ENCODE assay signal across 25 cellular contexts in genomic region chrX:21735753-21736127, GRCh38. TPM values are rescaled to one million over a fixed set of nuclear protein-coding genes. Genes with fewer than 3 reads are reported as not detected.
DNase-seq lines count a peak whose midpoint lies in the region; ATAC-seq, FAIRE-seq and TF ChIP-seq lines count a peak whose summit lies in the region.
"Had no signal": no experiment of that assay in that cellular context is flagged by ENCODE, and none has a peak within 500 bp of the region (broad histone marks: within the 10 kb centered on the region; RNA-seq: fewer than 3 reads in every experiment).

No MANE protein-coding gene starts in this region.

- DNase-seq in HTR-8/SVneo (ENCODE audit: insufficient read length, low spot score) (no peak), epithelial cell of prostate (ENCODE audit: low read depth, low spot score) (no peak), gastrocnemius medialis (no peak)
- DNase-seq in activated T-cell treated with anti-CD3 and anti-CD28 coated beads, Interleukin-2, amount 50 U/mL, for 72 hours, result no peak
- no peak for DNase-seq in activated naive CD8-positive, alpha-beta T cell treated with anti-CD3 and anti-CD28 coated beads, Interleukin-2, amount 50 U/mL, for 24 hours
- DNase-seq: EL; GF-D8; H7; HFFc6; MM.1S; NCI-H1092; NCI-H1436; NCI-H187 treated with DMSO at 0.1 percent for 48 hours; NCI-H226; NCI-H510A treated with DMSO at 0.1 percent for 48 hours; NCI-H748 treated with DMSO at 0.1 percent for 48 hours; NK-92 treated with Interleukin-12 subunit alpha and Interleukin-12 subunit beta, amount 100 ng/mL, for 24 hours; SIG-M5 had no signal

- no peaks in the 10 kb centered on the region for H3K36me3 Mint-ChIP-seq in activated T-cell treated with anti-CD3 and anti-CD28 coated beads, Interleukin-2, amount 50 U/mL, for 72 hours (ENCODE audit: insufficient read depth in 2 of 2)
- no peaks in the 10 kb centered on the region for H3K36me3 Mint-ChIP-seq in activated naive CD8-positive, alpha-beta T cell treated with anti-CD3 and anti-CD28 coated beads, Interleukin-2, amount 50 U/mL, for 24 hours (ENCODE audit: low read depth)

- H3K4me3 ChIP-seq in ACC112 (ENCODE audit: low read depth, low read length) (no peak overlapping the region), gastrocnemius medialis (no peak overlapping the region)
- H3K4me3 ChIP-seq: K562 had no signal

- peaks cover 26% of the 10 kb centered on the region for H3K4me1 ChIP-seq in ACC112 (ENCODE audit: control insufficient read depth, insufficient read depth, low read length, unreplicated experiment)
- H3K4me1 ChIP-seq in gastrocnemius medialis, result peaks cover 7 to 10% of the 10 kb centered on the region in 2 donors

- intact Hi-C loops in gastrocnemius medialis (cut with DNase I; ENCODE audit: low total_unique reads), result loop anchor here (5.0 kb wide), 1 partner anchor 78 kb away; the partner anchor contains the start of gene KLHL34

- no peak overlapping the region for H3K4me3 Mint-ChIP-seq in activated T-cell treated with anti-CD3 and anti-CD28 coated beads, Interleukin-2, amount 50 U/mL, for 72 hours
- no peak overlapping the region for H3K4me3 Mint-ChIP-seq in activated naive CD8-positive, alpha-beta T cell treated with anti-CD3 and anti-CD28 coated beads, Interleukin-2, amount 50 U/mL, for 24 hours
- H3K4me3 Mint-ChIP-seq: B cell, HFFc6 had no signal

- H3K27me3 ChIP-seq in ACC112 (ENCODE audit: insufficient read depth, low read length) (no peaks in the 10 kb centered on the region), gastrocnemius medialis (no peaks in the 10 kb centered on the region)

- TF ChIP-seq POLR2A in gastrocnemius medialis (IDR thresholded peaks at IDR 0.05), result no peak

- H3K27ac ChIP-seq in ACC112 (ENCODE audit: low read depth, low read length) (peak overlapping the region; percentile 81), epithelial cell of prostate (peak overlapping the region; percentile 13), gastrocnemius medialis (peak overlapping the region; percentile 2 to 92 (median 80))

- H2AFZ ChIP-seq in ACC112 (ENCODE audit: low read length, unreplicated experiment), result no peak overlapping the region

- no peak for ATAC-seq in gastrocnemius medialis
- ATAC-seq in GM21717 (IDR thresholded peaks at IDR 0.05; ENCODE audit: unreplicated experiment), result no peak
- no peak for ATAC-seq in activated T-cell treated with anti-CD3 and anti-CD28 coated beads, Interleukin-2, amount 50 U/mL, for 72 hours (replicated peaks in 1 of 2)
- ATAC-seq in activated naive CD8-positive, alpha-beta T cell treated with anti-CD3 and anti-CD28 coated beads, Interleukin-2, amount 50 U/mL, for 24 hours, result no peak
- ATAC-seq: HepG2, K562 had no signal

- no peak overlapping the region for H3K27ac Mint-ChIP-seq in activated T-cell treated with anti-CD3 and anti-CD28 coated beads, Interleukin-2, amount 50 U/mL, for 72 hours
- no peak overlapping the region for H3K27ac Mint-ChIP-seq in activated naive CD8-positive, alpha-beta T cell treated with anti-CD3 and anti-CD28 coated beads, Interleukin-2, amount 50 U/mL, for 24 hours
- H3K27ac Mint-ChIP-seq: B cell, HFFc6 had no signal

- peaks cover 0 to 2% of the 10 kb centered on the region in 2 donors for H3K9me3 Mint-ChIP-seq in activated T-cell treated with anti-CD3 and anti-CD28 coated beads, Interleukin-2, amount 50 U/mL, for 72 hours
- no peaks in the 10 kb centered on the region for H3K9me3 Mint-ChIP-seq in activated naive CD8-positive, alpha-beta T cell treated with anti-CD3 and anti-CD28 coated beads, Interleukin-2, amount 50 U/mL, for 24 hours
- H3K9me3 Mint-ChIP-seq: HFFc6 had no signal

- H3K27me3 Mint-ChIP-seq in activated T-cell treated with anti-CD3 and anti-CD28 coated beads, Interleukin-2, amount 50 U/mL, for 72 hours (ENCODE audit: low read depth), result peaks cover 45% of the 10 kb centered on the region
- H3K27me3 Mint-ChIP-seq in activated naive CD8-positive, alpha-beta T cell treated with anti-CD3 and anti-CD28 coated beads, Interleukin-2, amount 50 U/mL, for 24 hours, result peaks cover 3% of the 10 kb centered on the region

- H3K4me1 Mint-ChIP-seq in activated T-cell treated with anti-CD3 and anti-CD28 coated beads, Interleukin-2, amount 50 U/mL, for 72 hours (ENCODE audit: low read depth), result no peaks in the 10 kb centered on the region
- H3K4me1 Mint-ChIP-seq in activated naive CD8-positive, alpha-beta T cell treated with anti-CD3 and anti-CD28 coated beads, Interleukin-2, amount 50 U/mL, for 24 hours, result no peaks in the 10 kb centered on the region
- H3K4me1 Mint-ChIP-seq: B cell had no signal

- no peak for TF ChIP-seq CTCF in gastrocnemius medialis (IDR thresholded peaks at IDR 0.05 in 4 of 5, conservative IDR thresholded peaks at IDR 0.05 in 1 of 5)

- in situ Hi-C loops in gastrocnemius medialis (cut with MboI; ENCODE audit: low sequenced_read_pairs in 4 of 4), result loop anchor here in 1 of 4 donors (25.0 kb wide), 1 partner anchor 1223 kb away; no protein-coding TSS in a partner anchor

- H3K36me3 ChIP-seq in ACC112 (ENCODE audit: insufficient read depth, low read length) (no peaks in the 10 kb centered on the region), gastrocnemius medialis (peaks cover 0 to 6% of the 10 kb centered on the region in 2 donors)

- no peaks in the 10 kb centered on the region for H3K79me2 ChIP-seq in ACC112 (ENCODE audit: control insufficient read depth, insufficient read depth, low read length, unreplicated experiment)

- H3K9me3 ChIP-seq in gastrocnemius medialis, result no peaks in the 10 kb centered on the region

- FAIRE-seq in HTR-8/SVneo (lab: Jason Lieb, UNC), result peak; percentile 44
- FAIRE-seq: A204.1, HepG2, K562 had no signal

RNA-seq across cellular contexts. Expression of gene SMPX, which starts 22.2 kb away (rescaled TPM):
- 100 to 1,000 TPM in 3 of 4 donors, 10 to 100 TPM in 1; 79.1 to 797 (median 200) TPM for total RNA-seq in gastrocnemius medialis
- total RNA-seq in activated T-cell treated with anti-CD3 and anti-CD28 coated beads, Interleukin-2, amount 50 U/mL, for 72 hours, result not detected
- total RNA-seq: B cell, HFFc6, K562, LHCN-M2 had no signal

Comparison
In these comparisons a context has a peak if more than half of its experiments do, and no peak if none do; other contexts are left out.
1. H3K27ac ChIP-seq: peak in every context shown above with its lines; median percentile 81 in ACC112; 80 in gastrocnemius medialis; 13 in epithelial cell of prostate.
2. RNA of gene SMPX, which starts 22.2 kb away (total RNA-seq): 79.1 to 797 TPM in gastrocnemius medialis; not detected in activated T-cell treated with anti-CD3 and anti-CD28 coated beads, Interleukin-2, amount 50 U/mL, for 72 hours; every median in the first group is over 10 times any median in the second.